Comparison of ENCODE assay signal across 1 cellular context in the genomic region with DNA sequence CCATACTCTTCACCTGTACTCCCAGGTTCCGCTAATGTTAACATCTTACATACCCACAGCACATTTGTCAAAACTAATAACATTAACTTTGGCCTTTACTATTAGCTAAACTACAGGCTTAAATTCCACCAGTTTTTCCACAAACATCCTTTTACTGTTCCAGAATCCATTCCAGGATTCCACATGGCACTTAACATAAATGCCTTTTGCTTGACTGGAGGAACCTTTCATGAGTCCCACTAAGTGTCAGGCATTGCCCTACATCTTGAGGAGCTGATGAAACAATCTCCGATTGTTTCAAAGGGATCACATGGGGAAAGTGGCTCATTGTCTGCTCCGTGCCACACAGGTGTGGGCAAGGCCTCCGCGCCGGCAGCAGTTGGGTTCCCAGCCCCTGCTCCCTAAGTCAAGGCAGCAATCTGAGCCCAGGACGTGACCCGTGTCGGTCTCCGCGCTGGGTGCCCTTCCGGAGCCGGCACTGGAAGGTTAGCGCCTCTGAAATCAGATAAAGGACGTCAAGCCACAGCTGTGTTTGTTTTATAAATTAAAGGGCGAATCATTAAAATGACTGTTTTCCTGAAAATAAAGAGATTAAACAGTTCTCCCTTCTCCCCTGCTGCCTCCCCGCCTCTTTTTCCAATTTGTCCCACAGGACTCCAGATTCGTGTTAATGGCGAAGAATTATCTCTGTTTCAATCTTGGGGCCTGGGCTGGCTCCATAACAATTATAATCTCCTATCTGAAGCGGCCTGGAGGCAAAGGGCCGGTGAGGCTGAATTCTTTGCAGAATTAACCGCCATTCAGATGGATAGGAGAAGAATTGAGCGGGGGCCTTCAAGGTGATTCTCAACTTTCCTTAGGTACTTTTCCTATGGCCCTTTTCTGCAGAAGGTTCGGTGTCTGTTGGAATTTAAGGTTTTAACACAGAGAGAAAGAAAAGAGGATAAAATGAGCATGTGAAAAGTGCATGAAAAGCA.
TF ChIP-seq lines count a peak whose summit lies in the region.

No MANE protein-coding gene starts in this region.

TF ChIP-seq in GM23338, 12 proteins besides CTCF, POLR2A, EP300 and RAD21:
- TF ChIP-seq, protein P1, sequence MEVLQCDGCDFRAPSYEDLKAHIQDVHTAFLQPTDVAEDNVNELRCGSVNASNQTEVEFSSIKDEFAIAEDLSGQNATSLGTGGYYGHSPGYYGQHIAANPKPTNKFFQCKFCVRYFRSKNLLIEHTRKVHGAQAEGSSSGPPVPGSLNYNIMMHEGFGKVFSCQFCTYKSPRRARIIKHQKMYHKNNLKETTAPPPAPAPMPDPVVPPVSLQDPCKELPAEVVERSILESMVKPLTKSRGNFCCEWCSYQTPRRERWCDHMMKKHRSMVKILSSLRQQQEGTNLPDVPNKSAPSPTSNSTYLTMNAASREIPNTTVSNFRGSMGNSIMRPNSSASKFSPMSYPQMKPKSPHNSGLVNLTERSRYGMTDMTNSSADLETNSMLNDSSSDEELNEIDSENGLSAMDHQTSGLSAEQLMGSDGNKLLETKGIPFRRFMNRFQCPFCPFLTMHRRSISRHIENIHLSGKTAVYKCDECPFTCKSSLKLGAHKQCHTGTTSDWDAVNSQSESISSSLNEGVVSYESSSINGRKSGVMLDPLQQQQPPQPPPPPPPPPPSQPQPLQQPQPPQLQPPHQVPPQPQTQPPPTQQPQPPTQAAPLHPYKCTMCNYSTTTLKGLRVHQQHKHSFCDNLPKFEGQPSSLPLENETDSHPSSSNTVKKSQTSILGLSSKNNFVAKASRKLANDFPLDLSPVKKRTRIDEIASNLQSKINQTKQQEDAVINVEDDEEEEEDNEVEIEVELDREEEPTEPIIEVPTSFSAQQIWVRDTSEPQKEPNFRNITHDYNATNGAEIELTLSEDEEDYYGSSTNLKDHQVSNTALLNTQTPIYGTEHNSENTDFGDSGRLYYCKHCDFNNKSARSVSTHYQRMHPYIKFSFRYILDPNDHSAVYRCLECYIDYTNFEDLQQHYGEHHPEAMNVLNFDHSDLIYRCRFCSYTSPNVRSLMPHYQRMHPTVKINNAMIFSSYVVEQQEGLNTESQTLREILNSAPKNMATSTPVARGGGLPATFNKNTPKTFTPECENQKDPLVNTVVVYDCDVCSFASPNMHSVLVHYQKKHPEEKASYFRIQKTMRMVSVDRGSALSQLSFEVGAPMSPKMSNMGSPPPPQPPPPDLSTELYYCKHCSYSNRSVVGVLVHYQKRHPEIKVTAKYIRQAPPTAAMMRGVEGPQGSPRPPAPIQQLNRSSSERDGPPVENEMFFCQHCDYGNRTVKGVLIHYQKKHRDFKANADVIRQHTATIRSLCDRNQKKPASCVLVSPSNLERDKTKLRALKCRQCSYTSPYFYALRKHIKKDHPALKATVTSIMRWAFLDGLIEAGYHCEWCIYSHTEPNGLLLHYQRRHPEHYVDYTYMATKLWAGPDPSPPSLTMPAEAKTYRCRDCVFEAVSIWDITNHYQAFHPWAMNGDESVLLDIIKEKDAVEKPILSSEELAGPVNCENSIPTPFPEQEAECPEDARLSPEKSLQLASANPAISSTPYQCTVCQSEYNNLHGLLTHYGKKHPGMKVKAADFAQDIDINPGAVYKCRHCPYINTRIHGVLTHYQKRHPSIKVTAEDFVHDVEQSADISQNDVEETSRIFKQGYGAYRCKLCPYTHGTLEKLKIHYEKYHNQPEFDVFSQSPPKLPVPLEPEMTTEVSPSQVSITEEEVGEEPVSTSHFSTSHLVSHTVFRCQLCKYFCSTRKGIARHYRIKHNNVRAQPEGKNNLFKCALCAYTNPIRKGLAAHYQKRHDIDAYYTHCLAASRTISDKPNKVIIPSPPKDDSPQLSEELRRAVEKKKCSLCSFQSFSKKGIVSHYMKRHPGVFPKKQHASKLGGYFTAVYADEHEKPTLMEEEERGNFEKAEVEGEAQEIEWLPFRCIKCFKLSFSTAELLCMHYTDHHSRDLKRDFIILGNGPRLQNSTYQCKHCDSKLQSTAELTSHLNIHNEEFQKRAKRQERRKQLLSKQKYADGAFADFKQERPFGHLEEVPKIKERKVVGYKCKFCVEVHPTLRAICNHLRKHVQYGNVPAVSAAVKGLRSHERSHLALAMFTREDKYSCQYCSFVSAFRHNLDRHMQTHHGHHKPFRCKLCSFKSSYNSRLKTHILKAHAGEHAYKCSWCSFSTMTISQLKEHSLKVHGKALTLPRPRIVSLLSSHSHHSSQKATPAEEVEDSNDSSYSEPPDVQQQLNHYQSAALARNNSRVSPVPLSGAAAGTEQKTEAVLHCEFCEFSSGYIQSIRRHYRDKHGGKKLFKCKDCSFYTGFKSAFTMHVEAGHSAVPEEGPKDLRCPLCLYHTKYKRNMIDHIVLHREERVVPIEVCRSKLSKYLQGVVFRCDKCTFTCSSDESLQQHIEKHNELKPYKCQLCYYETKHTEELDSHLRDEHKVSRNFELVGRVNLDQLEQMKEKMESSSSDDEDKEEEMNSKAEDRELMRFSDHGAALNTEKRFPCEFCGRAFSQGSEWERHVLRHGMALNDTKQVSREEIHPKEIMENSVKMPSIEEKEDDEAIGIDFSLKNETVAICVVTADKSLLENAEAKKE (CRISPR knock-in tag; IDR thresholded peaks at IDR 0.05) = no peak
- TF ChIP-seq, protein P2, sequence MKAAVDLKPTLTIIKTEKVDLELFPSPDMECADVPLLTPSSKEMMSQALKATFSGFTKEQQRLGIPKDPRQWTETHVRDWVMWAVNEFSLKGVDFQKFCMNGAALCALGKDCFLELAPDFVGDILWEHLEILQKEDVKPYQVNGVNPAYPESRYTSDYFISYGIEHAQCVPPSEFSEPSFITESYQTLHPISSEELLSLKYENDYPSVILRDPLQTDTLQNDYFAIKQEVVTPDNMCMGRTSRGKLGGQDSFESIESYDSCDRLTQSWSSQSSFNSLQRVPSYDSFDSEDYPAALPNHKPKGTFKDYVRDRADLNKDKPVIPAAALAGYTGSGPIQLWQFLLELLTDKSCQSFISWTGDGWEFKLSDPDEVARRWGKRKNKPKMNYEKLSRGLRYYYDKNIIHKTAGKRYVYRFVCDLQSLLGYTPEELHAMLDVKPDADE (IDR thresholded peaks at IDR 0.05) = no peak
- TF ChIP-seq CREB1 (CRISPR knock-in tag; IDR thresholded peaks at IDR 0.05; ENCODE audit: low read depth) = no peak
TF ChIP-seq in GM23338: peak in this region for 0.
